In the genomic region with DNA sequence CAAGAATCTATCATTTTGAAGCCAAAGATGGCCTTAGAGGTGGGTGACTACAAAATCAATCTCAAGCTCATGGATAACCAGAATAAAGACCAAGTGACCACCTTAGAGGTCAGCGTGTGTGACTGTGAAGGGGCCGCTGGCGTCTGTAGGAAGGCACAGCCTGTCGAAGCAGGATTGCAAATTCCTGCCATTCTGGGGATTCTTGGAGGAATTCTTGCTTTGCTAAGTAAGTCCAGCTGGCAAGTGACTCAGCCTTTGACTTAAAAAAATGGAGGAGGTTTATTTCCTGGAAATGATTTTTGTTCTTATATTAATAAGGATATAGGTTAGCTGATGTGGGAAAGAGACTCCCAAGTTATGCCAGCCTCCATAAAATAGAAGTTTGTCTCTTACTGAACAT, we compare ENCODE assay signal across 14 cellular contexts. TPM values are rescaled to one million over a fixed set of nuclear protein-coding genes. Genes with fewer than 3 reads are reported as not detected.
DNase-seq lines count a peak whose midpoint lies in the region; ATAC-seq and TF ChIP-seq lines count a peak whose summit lies in the region.
"Had no signal": no experiment of that assay in that cellular context is flagged by ENCODE, and none has a peak within 500 bp of the region (broad histone marks: within the 10 kb centered on the region; RNA-seq: fewer than 3 reads in every experiment).

No MANE protein-coding gene starts in this region.

- peaks cover 1% of the 10 kb centered on the region for H3K36me3 Mint-ChIP-seq in neural progenitor cell
- H3K36me3 Mint-ChIP-seq: activated naive CD8-positive, alpha-beta T cell treated with anti-CD3 and anti-CD28 coated beads for 36 hours had no signal

- H3K4me1 ChIP-seq in fibroblast of lung (ENCODE audit: control insufficient read depth, extremely low read depth, insufficient read depth, low read length) (peaks cover 6% of the 10 kb centered on the region), neural progenitor cell (no peaks in the 10 kb centered on the region)
- H3K4me1 ChIP-seq: lower lobe of right lung had no signal

- peak; percentile 93 for DNase-seq in EH (ENCODE audit: low read depth)
- peak; percentile 25 for DNase-seq in RKO (ENCODE audit: low spot score)
- DNase-seq in fibroblast of lung (ENCODE audit: low read depth in 2 of 2), result peak; percentile 70 to 96
- DNase-seq in neural progenitor cell (ENCODE audit: low spot score), result peak; percentile 60
- DNase-seq in NCI-H146 (lab: John Stamatoyannopoulos, UW), result no peak
- no peak for DNase-seq in activated CD4-positive, CD25-positive, alpha-beta regulatory T cell (lab: John Stamatoyannopoulos, UW)
- DNase-seq: activated CD8-positive, alpha-beta memory T cell treated with anti-CD3 and anti-CD28 coated beads for 24 hours; activated naive CD8-positive, alpha-beta T cell treated with anti-CD3 and anti-CD28 coated beads for 36 hours; lower lobe of right lung; MM.1S; NCI-H69 had no signal

- H2AFZ ChIP-seq in fibroblast of lung (ENCODE audit: low read length) (peak overlapping the region; percentile 70), neural progenitor cell (replicated peaks) (no peak overlapping the region)

- H3K9ac ChIP-seq in fibroblast of lung (ENCODE audit: insufficient read depth, low read length) (no peak overlapping the region), neural progenitor cell (no peak overlapping the region)

- peaks cover 2% of the 10 kb centered on the region for H3K9me3 Mint-ChIP-seq in neural progenitor cell
- H3K9me3 Mint-ChIP-seq: activated naive CD8-positive, alpha-beta T cell treated with anti-CD3 and anti-CD28 coated beads for 36 hours had no signal

- no peak for TF ChIP-seq CTCF in fibroblast of lung (conservative IDR thresholded peaks at IDR 0.05 in 1 of 2, IDR thresholded peaks at IDR 0.05 in 1 of 2; ENCODE audit: low read depth in 1 of 2, low read length in 2 of 2)
- TF ChIP-seq CTCF in neural progenitor cell (IDR thresholded peaks at IDR 0.05), result no peak

- no peaks in the 10 kb centered on the region for H3K4me1 Mint-ChIP-seq in neural progenitor cell
- H3K4me1 Mint-ChIP-seq: activated naive CD8-positive, alpha-beta T cell treated with anti-CD3 and anti-CD28 coated beads for 36 hours had no signal

- H3K27me3 Mint-ChIP-seq in neural progenitor cell (ENCODE audit: insufficient read depth, low read depth), result peaks cover 5% of the 10 kb centered on the region
- H3K27me3 Mint-ChIP-seq: activated naive CD8-positive, alpha-beta T cell treated with anti-CD3 and anti-CD28 coated beads for 36 hours had no signal

- H3F3A ChIP-seq in neural progenitor cell (ENCODE audit: low read depth), result no peaks in the 10 kb centered on the region

- H4K20me1 ChIP-seq in fibroblast of lung (ENCODE audit: control insufficient read depth, extremely low read depth, insufficient read depth, low read length) (no peaks in the 10 kb centered on the region), neural progenitor cell (ENCODE audit: low read depth) (no peaks in the 10 kb centered on the region)

- H3K4me2 ChIP-seq in fibroblast of lung (ENCODE audit: extremely low read depth, insufficient read depth, low read length) (peak overlapping the region; percentile 82), neural progenitor cell (no peak overlapping the region)

- no peaks in the 10 kb centered on the region for H3K27me3 ChIP-seq in fibroblast of lung (ENCODE audit: control insufficient read depth, insufficient read depth, low read length)
- no peaks in the 10 kb centered on the region for H3K27me3 ChIP-seq in neural progenitor cell

- H3K4me3 ChIP-seq in fibroblast of lung (replicated peaks in 1 of 4; ENCODE audit: control extremely low read depth in 1 of 4, insufficient read depth in 1 of 4, low read depth in 3 of 4, low read length in 4 of 4) (no peak overlapping the region), neural progenitor cell (no peak overlapping the region)
- H3K4me3 ChIP-seq: lower lobe of right lung had no signal

- no peaks in the 10 kb centered on the region for H3K36me3 ChIP-seq in fibroblast of lung (ENCODE audit: control insufficient read depth, insufficient read depth, low read length)
- no peaks in the 10 kb centered on the region for H3K36me3 ChIP-seq in neural progenitor cell

- H3K9me3 ChIP-seq in fibroblast of lung (ENCODE audit: control insufficient read depth, insufficient read depth, low read depth, low read length) (no peaks in the 10 kb centered on the region), neural progenitor cell (ENCODE audit: low read depth) (no peaks in the 10 kb centered on the region)
- H3K9me3 ChIP-seq: lower lobe of right lung had no signal

- H3K27ac ChIP-seq in fibroblast of lung (ENCODE audit: insufficient read depth, low read length) (peak overlapping the region; percentile 83), neural progenitor cell (no peak overlapping the region)
- H3K27ac ChIP-seq: lower lobe of right lung had no signal

- no peak for ATAC-seq in GM19395 (IDR thresholded peaks at IDR 0.05; ENCODE audit: unreplicated experiment)
- no peak for ATAC-seq in HG02852 (IDR thresholded peaks at IDR 0.05; ENCODE audit: unreplicated experiment)
- ATAC-seq: lower lobe of right lung, sciatic nerve had no signal

- no peak overlapping the region for H3K27ac Mint-ChIP-seq in neural progenitor cell
- H3K27ac Mint-ChIP-seq: activated naive CD8-positive, alpha-beta T cell treated with anti-CD3 and anti-CD28 coated beads for 36 hours had no signal

- no peak overlapping the region for H3K4me3 Mint-ChIP-seq in neural progenitor cell
- H3K4me3 Mint-ChIP-seq: activated naive CD8-positive, alpha-beta T cell treated with anti-CD3 and anti-CD28 coated beads for 36 hours had no signal

- no peaks in the 10 kb centered on the region for H3K79me2 ChIP-seq in fibroblast of lung (ENCODE audit: control insufficient read depth, insufficient read depth, low read length)
- no peaks in the 10 kb centered on the region for H3K79me2 ChIP-seq in neural progenitor cell (ENCODE audit: low read depth)

RNA-seq across cellular contexts. Expression of gene TANGO6, which starts 19.9 kb away (rescaled TPM):
- total RNA-seq in fibroblast of lung (22.6 and 29.9 TPM in 2 replicates), neural progenitor cell (ENCODE audit: low replicate concordance) (12.8 and 14.4 TPM in 2 replicates)
- polyA plus RNA-seq in fibroblast of lung, result 6.5 and 8.6 TPM in 2 replicates
- polyA plus RNA-seq in fibroblast of lung (2012), result 6.7 and 10.0 TPM in 2 replicates
- polyA minus RNA-seq in fibroblast of lung (ENCODE audit: low replicate concordance), result 51.1 and 130 TPM in 2 replicates

Comparison
In these comparisons a context has a peak if more than half of its experiments do, and no peak if none do; other contexts are left out.
1. DNase-seq: peak in EH (single experiment), RKO (single experiment), fibroblast of lung (2 of 2) and neural progenitor cell (single experiment); none in NCI-H146 (single experiment) and activated CD4-positive, CD25-positive, alpha-beta regulatory T cell (0 of 4).